In the genomic region with DNA sequence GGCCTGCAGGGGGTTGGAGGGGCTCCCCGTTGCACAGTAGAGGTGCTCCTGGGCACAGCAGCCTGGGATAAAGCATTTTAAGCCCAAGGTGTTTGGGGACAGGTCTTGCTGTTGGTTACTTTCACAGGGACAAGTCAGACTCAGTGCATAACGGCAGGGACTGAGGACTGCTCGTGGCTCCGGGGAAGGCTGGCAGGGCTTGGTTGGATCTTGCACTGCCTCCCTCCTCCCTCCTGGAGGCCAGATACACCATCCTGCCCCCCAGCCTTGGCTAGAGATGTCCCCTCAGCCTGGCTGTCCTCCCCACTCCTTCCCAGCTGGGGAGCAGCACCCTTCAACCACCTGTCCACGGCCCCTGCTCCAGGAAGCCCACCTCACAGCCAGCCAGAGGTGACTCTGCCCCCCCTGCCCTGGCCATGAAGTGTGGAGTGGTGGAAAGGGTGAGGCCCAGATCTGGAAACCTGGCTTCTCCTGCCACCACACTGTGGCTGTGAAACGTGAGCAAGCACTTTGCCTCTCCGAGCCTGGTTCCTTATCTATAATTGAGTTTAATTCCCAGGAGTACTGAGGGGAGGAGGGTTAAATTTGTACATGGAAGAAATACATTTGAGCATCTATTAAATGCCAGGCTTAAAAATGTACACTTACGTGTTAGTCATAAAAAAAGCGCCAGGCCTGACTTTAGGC, we compare ENCODE assay signal across 15 cellular contexts.
DNase-seq lines count a peak whose midpoint lies in the region; ATAC-seq and TF ChIP-seq lines count a peak whose summit lies in the region.
"Had no signal": no experiment of that assay in that cellular context is flagged by ENCODE, and none has a peak within 500 bp of the region (broad histone marks: within the 10 kb centered on the region; RNA-seq: fewer than 3 reads in every experiment).

No MANE protein-coding gene starts in this region.

- H3K9me3 ChIP-seq in left ventricle myocardium inferior (replicated peaks): no peaks in the 10 kb centered on the region
- no peaks in the 10 kb centered on the region for H3K9me3 ChIP-seq in lower lobe of right lung
- no peaks in the 10 kb centered on the region for H3K9me3 ChIP-seq in transverse colon
- H3K9me3 ChIP-seq in colonic mucosa: no peaks in the 10 kb centered on the region
- H3K9me3 ChIP-seq: Caco-2 had no signal

- no peak overlapping the region for H3K9ac ChIP-seq in colonic mucosa (ENCODE audit: low read depth in 2 of 2, low read length in 2 of 2)

- no peak for TF ChIP-seq EP300 in transverse colon (IDR thresholded peaks at IDR 0.05; ENCODE audit: low read depth)

- WGBS in transverse colon (ENCODE audit: low coverage in 1 of 2), 2 donors: 90 to 91% methylated on average over 2 to 9 of the region's 9 CpGs

- peak; percentile 20 for DNase-seq in left ventricle myocardium superior
- DNase-seq in left ventricle myocardium inferior: no peak
- peak; percentile 29 for DNase-seq in lower lobe of right lung
- DNase-seq in transverse colon: no peak
- no peak for DNase-seq in RKO (ENCODE audit: low spot score)
- no peak for DNase-seq in colonic mucosa
- DNase-seq: ACHN; Caco-2; CD8-positive, alpha-beta memory T cell; DND-41; GDM1; H7 had no signal

- no peak overlapping the region for H3K4me3 ChIP-seq in left ventricle myocardium inferior
- H3K4me3 ChIP-seq in lower lobe of right lung: no peak overlapping the region
- no peak overlapping the region for H3K4me3 ChIP-seq in transverse colon
- no peak overlapping the region for H3K4me3 ChIP-seq in colonic mucosa
- H3K4me3 ChIP-seq: GM23338 had no signal

- intact Hi-C loops in left ventricle myocardium superior (cut with micrococcal nuclease) (no loop called here), left ventricle myocardium inferior (cut with micrococcal nuclease) (no loop called here), lower lobe of right lung (cut with DNase I) (no loop called here), transverse colon (cut with DNase I; ENCODE audit: low total_unique reads) (no loop called here), colonic mucosa (cut with DNase I) (no loop called here)

- TF ChIP-seq CTCF in left ventricle myocardium inferior (IDR thresholded peaks at IDR 0.05; ENCODE audit: borderline replicate concordance) (no peak), lower lobe of right lung (IDR thresholded peaks at IDR 0.05) (no peak), transverse colon (IDR thresholded peaks at IDR 0.05) (no peak), colonic mucosa (IDR thresholded peaks at IDR 0.05) (no peak)

- ATAC-seq in left ventricle myocardium superior: no peak
- ATAC-seq in SK-N-SH treated with all-trans-retinoic acid at 6 μM for 48 hours: no peak
- no peak for ATAC-seq in lower lobe of right lung
- ATAC-seq: GM23338 had no signal

- peaks cover 36% of the 10 kb centered on the region for H3K4me1 ChIP-seq in left ventricle myocardium inferior
- H3K4me1 ChIP-seq in lower lobe of right lung: peaks cover 15% of the 10 kb centered on the region
- H3K4me1 ChIP-seq in transverse colon: peaks cover 0 to 5% (median 0%) of the 10 kb centered on the region in 4 donors
- no peaks in the 10 kb centered on the region for H3K4me1 ChIP-seq in colonic mucosa
- H3K4me1 ChIP-seq: Caco-2 had no signal

- no peaks in the 10 kb centered on the region for H3K27me3 ChIP-seq in left ventricle myocardium inferior (ENCODE audit: low read depth)
- no peaks in the 10 kb centered on the region for H3K27me3 ChIP-seq in lower lobe of right lung (ENCODE audit: low read depth)
- H3K27me3 ChIP-seq in transverse colon: no peaks in the 10 kb centered on the region
- no peaks in the 10 kb centered on the region for H3K27me3 ChIP-seq in colonic mucosa

- no peak overlapping the region for H3K27ac ChIP-seq in left ventricle myocardium inferior (replicated peaks)
- H3K27ac ChIP-seq in lower lobe of right lung: no peak overlapping the region
- no peak overlapping the region for H3K27ac ChIP-seq in transverse colon
- no peak overlapping the region for H3K27ac ChIP-seq in colonic mucosa
- H3K27ac ChIP-seq: HL-60 had no signal

- no peak for TF ChIP-seq POLR2A in transverse colon (IDR thresholded peaks at IDR 0.05)

- in situ Hi-C loops in transverse colon (cut with MboI; ENCODE audit: low pct_ligation_motif_present in 1 of 4, low pct_unique_long_range_greater_than_20kb in 1 of 4, low sequenced_read_pairs in 3 of 4): no loop called here

- H3K36me3 ChIP-seq in left ventricle myocardium inferior (no peaks in the 10 kb centered on the region), lower lobe of right lung (no peaks in the 10 kb centered on the region), transverse colon (no peaks in the 10 kb centered on the region), colonic mucosa (no peaks in the 10 kb centered on the region)

TF ChIP-seq in SK-N-SH treated with all-trans-retinoic acid at 6 μM for 48 hours, 23 proteins besides CTCF, POLR2A, EP300 and RAD21:
- TF ChIP-seq ISL1 (CRISPR knock-in tag; IDR thresholded peaks at IDR 0.05) (peak; percentile 23; the same call in 1 of the 2 replicates), SNAI2 (CRISPR knock-in tag; IDR thresholded peaks at IDR 0.05) (no peak)
- TF ChIP-seq, protein P1, sequence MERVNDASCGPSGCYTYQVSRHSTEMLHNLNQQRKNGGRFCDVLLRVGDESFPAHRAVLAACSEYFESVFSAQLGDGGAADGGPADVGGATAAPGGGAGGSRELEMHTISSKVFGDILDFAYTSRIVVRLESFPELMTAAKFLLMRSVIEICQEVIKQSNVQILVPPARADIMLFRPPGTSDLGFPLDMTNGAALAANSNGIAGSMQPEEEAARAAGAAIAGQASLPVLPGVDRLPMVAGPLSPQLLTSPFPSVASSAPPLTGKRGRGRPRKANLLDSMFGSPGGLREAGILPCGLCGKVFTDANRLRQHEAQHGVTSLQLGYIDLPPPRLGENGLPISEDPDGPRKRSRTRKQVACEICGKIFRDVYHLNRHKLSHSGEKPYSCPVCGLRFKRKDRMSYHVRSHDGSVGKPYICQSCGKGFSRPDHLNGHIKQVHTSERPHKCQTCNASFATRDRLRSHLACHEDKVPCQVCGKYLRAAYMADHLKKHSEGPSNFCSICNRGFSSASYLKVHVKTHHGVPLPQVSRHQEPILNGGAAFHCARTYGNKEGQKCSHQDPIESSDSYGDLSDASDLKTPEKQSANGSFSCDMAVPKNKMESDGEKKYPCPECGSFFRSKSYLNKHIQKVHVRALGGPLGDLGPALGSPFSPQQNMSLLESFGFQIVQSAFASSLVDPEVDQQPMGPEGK (CRISPR knock-in tag; IDR thresholded peaks at IDR 0.05; ENCODE audit: borderline replicate concordance): no peak

Comparison
In these comparisons a context has a peak if more than half of its experiments do, and no peak if none do; other contexts are left out.
1. DNase-seq: peak in left ventricle myocardium superior (single experiment) and lower lobe of right lung (single experiment); none in left ventricle myocardium inferior (single experiment), transverse colon (single experiment), RKO (single experiment) and colonic mucosa (single experiment).